In the genomic region with DNA sequence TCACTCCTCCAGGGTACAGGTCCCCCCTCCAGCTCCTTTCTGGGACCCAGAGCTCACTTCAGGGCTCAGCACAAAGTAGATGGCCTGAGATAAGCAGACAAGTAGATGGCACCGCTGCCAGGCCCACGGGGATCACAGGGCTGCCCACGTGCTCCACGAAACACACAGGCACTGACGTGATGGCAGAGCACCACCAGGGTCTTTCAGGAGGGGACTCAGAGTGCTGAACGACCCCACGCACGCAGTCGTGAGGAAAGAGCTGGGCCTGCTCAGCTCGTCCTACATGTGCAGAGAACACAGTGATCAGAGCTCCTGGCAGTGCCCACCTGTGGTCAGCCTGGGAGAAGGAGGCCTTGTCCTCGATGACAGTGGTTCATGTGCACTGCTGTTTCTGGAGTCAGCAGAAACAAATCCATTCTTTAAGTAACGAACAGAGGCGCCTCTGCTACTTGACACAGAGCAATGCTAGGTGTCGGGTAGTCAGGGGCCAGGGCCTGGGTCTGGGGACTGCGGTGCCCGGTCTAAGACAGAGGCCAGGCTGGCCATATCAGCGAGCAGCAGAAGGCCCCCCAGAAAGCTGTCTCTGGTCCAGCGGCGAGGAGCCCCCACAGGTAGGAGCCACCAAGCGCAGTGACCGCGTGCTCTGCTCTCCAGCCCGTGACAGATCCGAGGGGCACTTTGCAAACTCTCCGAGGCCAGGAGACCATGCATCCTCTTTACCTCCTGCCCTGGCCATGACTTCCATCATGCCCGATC, we compare ENCODE assay signal across 14 cellular contexts.
A peak's percentile ranks its signal among the peaks of the same experiment; 100 is the strongest.
DNase-seq lines count a peak whose midpoint lies in the region; ATAC-seq and TF ChIP-seq lines count a peak whose summit lies in the region.
"Had no signal": no experiment of that assay in that cellular context is flagged by ENCODE, and none has a peak within 500 bp of the region (broad histone marks: within the 10 kb centered on the region; RNA-seq: fewer than 3 reads in every experiment).

No MANE protein-coding gene starts in this region.

- H4K91ac ChIP-seq in IMR-90 (ENCODE audit: insufficient read depth, low read depth, low read length): no peak overlapping the region

- no TSS peak for BruUV-seq in IMR-90 (replicated peaks; lab: Mats Ljungman, UMichigan)

- no peaks in the 10 kb centered on the region for H3K4me1 Mint-ChIP-seq in chondrocyte (ENCODE audit: low read depth)

- H3K9me3 ChIP-seq in IMR-90 (ENCODE audit: control insufficient read depth, insufficient read depth, low read length): no peaks in the 10 kb centered on the region
- no peaks in the 10 kb centered on the region for H3K9me3 ChIP-seq in spleen
- H3K9me3 ChIP-seq: BE2C, Peyer's patch had no signal

- no peak overlapping the region for H3K9ac ChIP-seq in IMR-90 (ENCODE audit: low read depth, low read length)

- no peak overlapping the region for H2BK15ac ChIP-seq in IMR-90 (ENCODE audit: low read depth, low read length)

- POLR2A ChIA-PET in IMR-90 (lab: Charles Lee; ENCODE audit: unreplicated experiment): no interaction called here

- intact Hi-C loops in IMR-90 (cut with micrococcal nuclease) (no loop called here), spleen (cut with DNase I; ENCODE audit: low total_unique reads) (no loop called here)

- no peaks in the 10 kb centered on the region for H3K36me3 Mint-ChIP-seq in chondrocyte (ENCODE audit: low read depth)

- no peak for TF ChIP-seq POLR2A in IMR-90 (IDR thresholded peaks at IDR 0.05; ENCODE audit: low read depth, low read length)
- TF ChIP-seq POLR2A in spleen (IDR thresholded peaks at IDR 0.05): no peak

- no peak overlapping the region for H3K56ac ChIP-seq in IMR-90 (ENCODE audit: extremely low read depth, insufficient read depth, low read length)

- 90% methylated on average over 19 of the region's 26 CpGs; no CpG with 5 or more reads in 1 of the 2 experiments for WGBS in IMR-90 (ENCODE audit: extremely low coverage in 2 of 2, insufficient read length in 1 of 2), 2 experiments
- 89 to 97% (median 92%) methylated on average over 21 to 26 of the region's 26 CpGs for WGBS in spleen, 5 donors

- ATAC-seq in IMR-90 (ENCODE audit: low read depth) (no peak), HG03342 (IDR thresholded peaks at IDR 0.05; ENCODE audit: unreplicated experiment) (no peak), GM19452 (IDR thresholded peaks at IDR 0.05; ENCODE audit: unreplicated experiment) (no peak)

- H4K5ac ChIP-seq in IMR-90 (ENCODE audit: low read depth, low read length): no peak overlapping the region

- H3K4me1 ChIP-seq in IMR-90 (ENCODE audit: control insufficient read depth, insufficient read depth, low read length) (peaks cover 11% of the 10 kb centered on the region), spleen (peaks cover 0 to 28% (median 12%) of the 10 kb centered on the region in 6 donors)
- H3K4me1 ChIP-seq: BE2C, Peyer's patch had no signal

- H3K27ac ChIP-seq in IMR-90 (ENCODE audit: insufficient read depth, low read length): no peak overlapping the region
- no peak overlapping the region for H3K27ac ChIP-seq in spleen
- H3K27ac ChIP-seq: Peyer's patch had no signal

- in situ Hi-C loops in IMR-90 (cut with MboI; ENCODE audit: low sequenced_read_pairs): no loop called here

- H3K9me3 Mint-ChIP-seq in chondrocyte (ENCODE audit: low read depth): no peaks in the 10 kb centered on the region

- H3K36me3 ChIP-seq in IMR-90 (ENCODE audit: control insufficient read depth, insufficient read depth, low read length) (no peaks in the 10 kb centered on the region), spleen (no peaks in the 10 kb centered on the region)
- H3K36me3 ChIP-seq: BE2C, Peyer's patch had no signal

- H3K4me3 ChIP-seq in IMR-90 (ENCODE audit: insufficient read depth, low read depth, low read length) (no peak overlapping the region), spleen (no peak overlapping the region)
- H3K4me3 ChIP-seq: Peyer's patch had no signal

- H3K9me1 ChIP-seq in IMR-90 (ENCODE audit: insufficient read depth, low read length): peaks cover 10% of the 10 kb centered on the region

- no peak overlapping the region for H2AFZ ChIP-seq in IMR-90 (replicated peaks; ENCODE audit: low read length, poor library complexity)

- H3K27ac Mint-ChIP-seq in chondrocyte (ENCODE audit: unreplicated experiment): no peak overlapping the region

- DNase-seq in IMR-90: no peak
- peak; percentile 83 for DNase-seq in chondrocyte (ENCODE audit: low spot score)
- peak; percentile 83 for DNase-seq in mesenteric fat pad (ENCODE audit: low spot score)
- peak; percentile 41 for DNase-seq in spleen
- no peak for DNase-seq in pons (ENCODE audit: low spot score)
- DNase-seq: BE2C, NCI-H1417, NCI-H1930, NCI-H2171 treated with DMSO at 0.1 percent for 48 hours, NCI-H510A treated with DMSO at 0.1 percent for 48 hours, SIG-M5 had no signal

- CTCF ChIA-PET in IMR-90 (lab: Yijun Ruan, JAX): interaction anchor here (0.6 kb wide), 1 partner anchor 90 kb away, joined by 3 read pairs; no protein-coding TSS in a partner anchor

- no peak overlapping the region for H2BK20ac ChIP-seq in IMR-90 (ENCODE audit: low read depth, low read length)

- no peak overlapping the region for H3K18ac ChIP-seq in IMR-90 (ENCODE audit: low read depth, low read length)

- no peak overlapping the region for H3K14ac ChIP-seq in IMR-90 (replicated peaks; ENCODE audit: low read depth, low read length)

- H4K8ac ChIP-seq in IMR-90 (ENCODE audit: low read depth in 2 of 2, low read length in 2 of 2): no peak overlapping the region

- no peak overlapping the region for H3K4me2 ChIP-seq in IMR-90 (ENCODE audit: low read depth, low read length)

- TF ChIP-seq RAD21 in IMR-90 (IDR thresholded peaks at IDR 0.05; ENCODE audit: low read length): no peak

- no peaks in the 10 kb centered on the region for H4K20me1 ChIP-seq in IMR-90 (ENCODE audit: insufficient read depth, low read length)

- H3K27me3 Mint-ChIP-seq in chondrocyte (ENCODE audit: low read depth): no peaks in the 10 kb centered on the region

- H3K27me3 ChIP-seq in IMR-90 (ENCODE audit: control insufficient read depth, insufficient read depth, low read length) (peaks cover 5% of the 10 kb centered on the region; the same call in 1 of the 2 replicates), spleen (replicated peaks in 1 of 7) (no peaks in the 10 kb centered on the region)
- H3K27me3 ChIP-seq: BE2C, Peyer's patch had no signal

- dilution Hi-C loops in IMR-90 (cut with HindIII; ENCODE audit: low sequenced_read_pairs, unreplicated experiment): no loop called here

- no peak overlapping the region for H3K4ac ChIP-seq in IMR-90 (ENCODE audit: low read depth, low read length)

- TF ChIP-seq CTCF in IMR-90 (conservative IDR thresholded peaks at IDR 0.05; ENCODE audit: low read depth, low read length): no peak
- no peak for TF ChIP-seq CTCF in chondrocyte (IDR thresholded peaks at IDR 0.05)
- no peak for TF ChIP-seq CTCF in spleen (IDR thresholded peaks at IDR 0.05 in 8 of 11, conservative IDR thresholded peaks at IDR 0.05 in 3 of 11)

- peak overlapping the region; percentile 35 for H2AK9ac ChIP-seq in IMR-90 (replicated peaks; ENCODE audit: low read depth, low read length, poor library complexity)

- H3K23ac ChIP-seq in IMR-90 (ENCODE audit: low read depth, low read length): no peak overlapping the region

- H3K4me3 Mint-ChIP-seq in chondrocyte (ENCODE audit: unreplicated experiment): no peak overlapping the region

- H2BK5ac ChIP-seq in IMR-90 (ENCODE audit: low read depth, low read length, poor library complexity, severe bottlenecking): no peak overlapping the region

- H3K79me1 ChIP-seq in IMR-90 (ENCODE audit: low read depth in 1 of 2, low read length in 2 of 2): no peaks in the 10 kb centered on the region; a peak in 1 of 4 replicates

- H2AK5ac ChIP-seq in IMR-90 (ENCODE audit: low read depth, low read length): no peak overlapping the region

- no peak overlapping the region for H2BK120ac ChIP-seq in IMR-90 (ENCODE audit: low read depth, low read length)

TF ChIP-seq in IMR-90, 13 proteins besides CTCF, POLR2A, EP300 and RAD21:
- TF ChIP-seq RFX5 (IDR thresholded peaks at IDR 0.05; ENCODE audit: low read depth, low read length) (no peak), CHD1 (IDR thresholded peaks at IDR 0.05; ENCODE audit: low read depth, low read length) (no peak)

Comparison
In these comparisons a context has a peak if more than half of its experiments do, and no peak if none do; other contexts are left out.
1. DNase-seq: peak in chondrocyte (single experiment), mesenteric fat pad (single experiment) and spleen (single experiment); none in IMR-90 (single experiment) and pons (single experiment).